Comparison of ENCODE assay signal across 1 cellular context in genomic region chr22:23242473-23243001, GRCh38.
TF ChIP-seq lines count a peak whose summit lies in the region.

No MANE protein-coding gene starts in this region.

TF ChIP-seq in WTC11, 78 proteins besides CTCF, POLR2A, EP300 and RAD21 (continued from another document and continues in another):
- TF ChIP-seq IRF1 (CRISPR knock-in tag; IDR thresholded peaks at IDR 0.05) (no peak), ZMAT4 (CRISPR knock-in tag; IDR thresholded peaks at IDR 0.05) (no peak), TP53 (CRISPR knock-in tag; IDR thresholded peaks at IDR 0.05) (no peak), HMGA2 (CRISPR knock-in tag; IDR thresholded peaks at IDR 0.05) (0 out of 2 replicates have a peak, but pooled peaks have one; percentile 6), NFE2L1 (CRISPR knock-in tag; IDR thresholded peaks at IDR 0.05) (0 out of 2 replicates have a peak, but pooled peaks have one; percentile 27), ETV6 (CRISPR knock-in tag; IDR thresholded peaks at IDR 0.05) (peak; percentile 51), SMAD4 (CRISPR knock-in tag; IDR thresholded peaks at IDR 0.05) (no peak), PRDM15 (CRISPR knock-in tag; IDR thresholded peaks at IDR 0.05) (no peak; the same call in 1 of the 2 replicates), ZNF219 (CRISPR knock-in tag; IDR thresholded peaks at IDR 0.05; ENCODE audit: borderline replicate concordance) (no peak), ELF4 (CRISPR knock-in tag; IDR thresholded peaks at IDR 0.05; ENCODE audit: low read depth) (no peak), NR2C2 (CRISPR knock-in tag; IDR thresholded peaks at IDR 0.05) (no peak), AFF4 (CRISPR knock-in tag; IDR thresholded peaks at IDR 0.05; ENCODE audit: borderline replicate concordance) (no peak), FOXP1 (CRISPR knock-in tag; IDR thresholded peaks at IDR 0.05; ENCODE audit: borderline replicate concordance) (no peak), RELA (CRISPR knock-in tag; IDR thresholded peaks at IDR 0.05; ENCODE audit: borderline replicate concordance) (no peak), ZNF512 (CRISPR knock-in tag; IDR thresholded peaks at IDR 0.05; ENCODE audit: borderline replicate concordance) (no peak), MLX (CRISPR knock-in tag; IDR thresholded peaks at IDR 0.05) (no peak), NFATC4 (CRISPR knock-in tag; IDR thresholded peaks at IDR 0.05) (no peak), CBFB (CRISPR knock-in tag; IDR thresholded peaks at IDR 0.05; ENCODE audit: low read depth) (no peak), JUN (CRISPR knock-in tag; IDR thresholded peaks at IDR 0.05) (no peak), KAT7 (CRISPR knock-in tag; IDR thresholded peaks at IDR 0.05; ENCODE audit: borderline replicate concordance) (no peak), GRHL2 (CRISPR knock-in tag; IDR thresholded peaks at IDR 0.05; ENCODE audit: insufficient replicate concordance, severe bottlenecking) (no peak), STAT6 (CRISPR knock-in tag; conservative IDR thresholded peaks at IDR 0.05; ENCODE audit: low read depth) (no peak), E2F5 (CRISPR knock-in tag; IDR thresholded peaks at IDR 0.05) (0 out of 2 replicates have a peak, but pooled peaks have one; percentile 54), ATF1 (CRISPR knock-in tag; IDR thresholded peaks at IDR 0.05) (no peak), ZNF416 (CRISPR knock-in tag; IDR thresholded peaks at IDR 0.05) (no peak), ATF3 (CRISPR knock-in tag; conservative IDR thresholded peaks at IDR 0.05) (no peak), NR1H2 (CRISPR knock-in tag; IDR thresholded peaks at IDR 0.05) (no peak), PRRX2 (CRISPR knock-in tag; IDR thresholded peaks at IDR 0.05) (no peak), ZNF423 (CRISPR knock-in tag; IDR thresholded peaks at IDR 0.05) (peak; percentile 84), MXD4 (CRISPR knock-in tag; IDR thresholded peaks at IDR 0.05; ENCODE audit: borderline replicate concordance) (no peak), IRF2 (CRISPR knock-in tag; IDR thresholded peaks at IDR 0.05; ENCODE audit: borderline replicate concordance, low read depth) (no peak), FOXK1 (CRISPR knock-in tag; IDR thresholded peaks at IDR 0.05) (peak; percentile 10; the same call in 1 of the 2 replicates), ESRRA (CRISPR knock-in tag; IDR thresholded peaks at IDR 0.05; ENCODE audit: borderline replicate concordance) (no peak), TEAD1 (CRISPR knock-in tag; IDR thresholded peaks at IDR 0.05) (peak; percentile 59; the same call in 1 of the 2 replicates), ZNF121 (CRISPR knock-in tag; IDR thresholded peaks at IDR 0.05) (no peak), ZNF263 (CRISPR knock-in tag; IDR thresholded peaks at IDR 0.05; ENCODE audit: low read depth) (no peak), GABPB1 (CRISPR knock-in tag; IDR thresholded peaks at IDR 0.05) (no peak), ZNF317 (CRISPR knock-in tag; IDR thresholded peaks at IDR 0.05; ENCODE audit: borderline replicate concordance, low read depth) (no peak), USF2 (CRISPR knock-in tag; IDR thresholded peaks at IDR 0.05) (no peak), ZSCAN18 (CRISPR knock-in tag; IDR thresholded peaks at IDR 0.05) (no peak)
